In the genomic region with DNA sequence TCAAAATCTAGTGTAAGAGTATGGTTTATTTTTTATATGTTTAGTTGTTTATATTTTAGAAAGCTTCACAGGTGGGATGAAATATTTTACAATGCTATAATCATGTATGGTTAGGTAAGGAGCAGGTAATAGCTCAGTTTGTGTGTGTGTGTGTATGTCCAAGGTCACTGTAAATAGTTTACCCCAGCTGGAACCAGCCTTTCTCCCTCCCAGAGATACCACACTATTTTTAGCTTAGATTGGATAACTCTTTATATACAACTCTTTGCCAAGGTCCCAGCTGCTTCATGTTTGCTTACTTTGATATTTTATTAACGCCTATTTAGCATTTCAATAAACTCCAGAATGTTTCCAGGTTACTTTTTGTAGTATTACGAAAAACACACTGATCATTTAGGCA, we compare ENCODE assay signal across 25 cellular contexts.
"Had no signal": no experiment of that assay in that cellular context is flagged by ENCODE, and none has a peak within 500 bp of the region (broad histone marks: within the 10 kb centered on the region; RNA-seq: fewer than 3 reads in every experiment).

No MANE protein-coding gene starts in this region.

- DNase-seq: activated CD4-positive, alpha-beta T cell treated with anti-CD3 and anti-CD28 coated beads for 36 hours; activated CD4-positive, CD25-positive, alpha-beta regulatory T cell; activated CD8-positive, alpha-beta memory T cell treated with anti-CD3 and anti-CD28 coated beads, Interleukin-2, amount 10 ng/mL, durations not matched to agents 7 days and 5 days; activated CD8-positive, alpha-beta T cell treated with anti-CD3 and anti-CD28 coated beads, Interleukin-2, amount 10 ng/mL, durations not matched to agents 7 days and 5 days; activated T-cell treated with anti-CD3 and anti-CD28 coated beads, Interleukin-2, amount 50 U/mL, for 48 hours; cerebellar nuclear complex; colonic mucosa; effector CD8-positive, alpha-beta T cell; esophagus squamous epithelium; foreskin melanocyte; mammary epithelial cell; naive B cell; nucleus accumbens; right lobe of liver; small intestine; stimulated activated CD4-positive, alpha-beta T cell treated with anti-CD3 and anti-CD28 coated beads, Interleukin-2, amount 100 ng/mL, for 24 hours; stimulated activated naive B cell treated with anti-CD40 and anti-IgM and Interleukin-4, amounts not matched to agents 10 μg/mL and 1 μg/mL and 100 μg/mL, for 72 hours; T-cell; tibial artery; upper lobe of right lung had no signal

- H3K36me3 ChIP-seq: colonic mucosa, right lobe of liver, suprapubic skin, upper lobe of right lung had no signal

- H3K9ac ChIP-seq: parathyroid adenoma had no signal

- H3K79me2 ChIP-seq: parathyroid adenoma had no signal

- H3K4me3 ChIP-seq: colonic mucosa, esophagus squamous epithelium, right lobe of liver, suprapubic skin, tibial artery, upper lobe of right lung had no signal

- H3K9me3 ChIP-seq: colonic mucosa, esophagus squamous epithelium, right lobe of liver, suprapubic skin, tibial artery, upper lobe of right lung had no signal

- ATAC-seq: activated CD4-positive, alpha-beta T cell treated with anti-CD3 and anti-CD28 coated beads for 36 hours; activated CD8-positive, alpha-beta memory T cell treated with anti-CD3 and anti-CD28 coated beads, Interleukin-2, amount 10 ng/mL, durations not matched to agents 7 days and 5 days; activated CD8-positive, alpha-beta T cell treated with anti-CD3 and anti-CD28 coated beads, Interleukin-2, amount 10 ng/mL, durations not matched to agents 7 days and 5 days; activated naive CD4-positive, alpha-beta T cell treated with anti-CD3 and anti-CD28 coated beads, Interleukin-2, amount 50 U/mL, for 72 hours; right lobe of liver; stimulated activated naive B cell treated with anti-CD40 and anti-IgM and Interleukin-4, amounts not matched to agents 10 μg/mL and 1 μg/mL and 100 μg/mL, for 72 hours; T-cell; upper lobe of right lung had no signal

- H3K9me3 Mint-ChIP-seq: activated T-helper 2 cell treated with anti-CD3 and anti-CD28 coated beads, Interferon-gamma antibody, Interleukin-2, Interleukin-4, amounts not matched to agents 10 μg/mL and 5 μg/mL and 100 μg/mL, durations not matched to agents 14 hours and 24 hours and 36 hours; stimulated activated naive B cell treated with anti-CD40 and anti-IgM and Interleukin-4, amounts not matched to agents 10 μg/mL and 1 μg/mL and 100 μg/mL, for 72 hours; T-cell had no signal

- H3K27me3 ChIP-seq: colonic mucosa, right lobe of liver, suprapubic skin, tibial artery, upper lobe of right lung had no signal

- H3K27ac Mint-ChIP-seq: activated CD8-positive, alpha-beta memory T cell treated with anti-CD3 and anti-CD28 coated beads, Interleukin-2, amount 10 ng/mL, durations not matched to agents 7 days and 5 days; activated CD8-positive, alpha-beta T cell treated with anti-CD3 and anti-CD28 coated beads, Interleukin-2, amount 10 ng/mL, durations not matched to agents 7 days and 5 days; activated T-helper 2 cell treated with anti-CD3 and anti-CD28 coated beads, Interferon-gamma antibody, Interleukin-2, Interleukin-4, amounts not matched to agents 10 μg/mL and 5 μg/mL and 100 μg/mL, durations not matched to agents 14 hours and 24 hours and 36 hours; stimulated activated naive B cell treated with anti-CD40 and anti-IgM and Interleukin-4, amounts not matched to agents 10 μg/mL and 1 μg/mL and 100 μg/mL, for 72 hours had no signal

- H3K27ac ChIP-seq: colonic mucosa, epithelial cell of prostate, esophagus squamous epithelium, parathyroid adenoma, right lobe of liver, suprapubic skin, tibial artery, upper lobe of right lung had no signal

- H3K4me1 ChIP-seq: colonic mucosa, parathyroid adenoma had no signal
